In genomic region chr9:93297659-93298497, GRCh38 we compare ENCODE assay signal across 13 cellular contexts.
DNase-seq lines count a peak whose midpoint lies in the region; ATAC-seq, FAIRE-seq and TF ChIP-seq lines count a peak whose summit lies in the region.
"Had no signal": no experiment of that assay in that cellular context is flagged by ENCODE, and none has a peak within 500 bp of the region (broad histone marks: within the 10 kb centered on the region; RNA-seq: fewer than 3 reads in every experiment).

No MANE protein-coding gene starts in this region.

- H3K4ac ChIP-seq in neuronal stem cell (ENCODE audit: low read length) = no peak overlapping the region

- H3K14ac ChIP-seq in neuronal stem cell (ENCODE audit: low read length) = peak overlapping the region; percentile 56

- peaks cover 0 to 5% of the 10 kb centered on the region in 2 donors for H3K4me1 ChIP-seq in neuronal stem cell (ENCODE audit: control insufficient read depth in 2 of 2, insufficient read depth in 1 of 2, low read depth in 1 of 2, low read length in 2 of 2)
- H3K4me1 ChIP-seq: tibial artery had no signal

- ATAC-seq in GM21367 (IDR thresholded peaks at IDR 0.05; ENCODE audit: unreplicated experiment) = no peak

- no peak overlapping the region for H2BK15ac ChIP-seq in neuronal stem cell (ENCODE audit: low read length)

- DNase-seq in DMS 273 (lab: John Stamatoyannopoulos, UW; ENCODE audit: unreplicated experiment) = peak; percentile 55
- no peak for DNase-seq in DMS 273 treated with DMSO at 0.1 percent for 48 hours (lab: John Stamatoyannopoulos, UW)
- peak; percentile 20 for DNase-seq in GM12892 (ENCODE audit: insufficient read length)
- DNase-seq in SHP77 treated with DMSO at 0.1 percent for 48 hours (lab: John Stamatoyannopoulos, UW) = peak; percentile 52
- no peak for DNase-seq in neuronal stem cell (ENCODE audit: low spot score)
- DNase-seq in GM19239 (ENCODE audit: insufficient read length, low spot score) = no peak
- no peak for DNase-seq in dedifferentiated amniotic fluid mesenchymal stem cell (ENCODE audit: extremely low spot score)
- DNase-seq: activated CD4-positive, alpha-beta T cell treated with anti-CD3 and anti-CD28 coated beads, Interleukin-2, amount 10 ng/mL, durations not matched to agents 24 days and 14 days; activated effector memory CD4-positive, alpha-beta T cell treated with Interleukin-2 at 50 U/mL for 16 hours; EL; SW 1271 had no signal

- peak overlapping the region; percentile 57 for H3K18ac ChIP-seq in neuronal stem cell (ENCODE audit: low read length)

- H4K91ac ChIP-seq in neuronal stem cell (ENCODE audit: low read depth, low read length, poor library complexity) = no peak overlapping the region

- H3K4me2 ChIP-seq in neuronal stem cell (ENCODE audit: insufficient read depth, low read length, poor library complexity, severe bottlenecking) = no peak overlapping the region

- H2BK12ac ChIP-seq in neuronal stem cell (ENCODE audit: low read length) = peak overlapping the region; percentile 16

- H4K8ac ChIP-seq in neuronal stem cell (ENCODE audit: low read depth, low read length) = peak overlapping the region; percentile 65

- no peaks in the 10 kb centered on the region for H3K27me3 ChIP-seq in neuronal stem cell (ENCODE audit: control insufficient read depth in 3 of 3, insufficient read depth in 3 of 3, low read depth in 1 of 3, low read length in 3 of 3)

- H2AFZ ChIP-seq in neuronal stem cell (ENCODE audit: low read length) = no peak overlapping the region

- peak overlapping the region; percentile 85 for H3K23ac ChIP-seq in neuronal stem cell (ENCODE audit: low read depth, low read length, poor library complexity)

- H3K27ac ChIP-seq in neuronal stem cell (replicated peaks; ENCODE audit: low read length) = no peak overlapping the region
- H3K27ac ChIP-seq: tibial artery had no signal

- H2BK120ac ChIP-seq in neuronal stem cell (ENCODE audit: low read depth, low read length) = no peak overlapping the region

- H2BK5ac ChIP-seq in neuronal stem cell (ENCODE audit: low read length) = no peak overlapping the region

- no peak for TF ChIP-seq POLR2A in GM12892 (IDR thresholded peaks at IDR 0.05; ENCODE audit: low read depth, low read length)

- H2AK5ac ChIP-seq in neuronal stem cell (ENCODE audit: low read depth, low read length) = no peak overlapping the region

- peaks cover 7% of the 10 kb centered on the region for H3K79me1 ChIP-seq in neuronal stem cell (ENCODE audit: low read depth, low read length)

- WGBS in neuronal stem cell (ENCODE audit: extremely low coverage in 2 of 2, insufficient read length in 2 of 2, insufficient replicate concordance in 1 of 2), 2 donors = no CpG with 5 or more reads among the region's 33 CpGs

- no peak overlapping the region for H3K4me3 ChIP-seq in neuronal stem cell (ENCODE audit: low read length in 2 of 2)
- H3K4me3 ChIP-seq: tibial artery had no signal

- H3K9ac ChIP-seq in neuronal stem cell (ENCODE audit: low read depth, low read length, poor library complexity) = peak overlapping the region; percentile 4

- no peak for FAIRE-seq in GM12892 (lab: Jason Lieb, UNC)
- FAIRE-seq in GM19239 (lab: Jason Lieb, UNC) = no peak

- H3K36me3 ChIP-seq in neuronal stem cell (replicated peaks in 1 of 2; ENCODE audit: control insufficient read depth in 2 of 2, insufficient read depth in 2 of 2, low read length in 2 of 2) = peaks cover 0 to 6% of the 10 kb centered on the region in 2 donors
- H3K36me3 ChIP-seq: tibial artery had no signal

- no peaks in the 10 kb centered on the region for H3K9me3 ChIP-seq in neuronal stem cell (replicated peaks in 1 of 2; ENCODE audit: control insufficient read depth in 2 of 2, insufficient read depth in 1 of 2, low read depth in 1 of 2, low read length in 2 of 2)
- H3K9me3 ChIP-seq: tibial artery had no signal

Comparison
In these comparisons a context has a peak if more than half of its experiments do, and no peak if none do; other contexts are left out.
1. DNase-seq: peak in DMS 273 (single experiment), GM12892 (single experiment) and SHP77 treated with DMSO at 0.1 percent for 48 hours (single experiment); none in DMS 273 treated with DMSO at 0.1 percent for 48 hours (single experiment), neuronal stem cell (single experiment), GM19239 (single experiment) and dedifferentiated amniotic fluid mesenchymal stem cell (single experiment).